ENCODE assay signal across 27 cellular contexts in genomic region chr13:96033220-96034015, GRCh38. TPM values are rescaled to one million over a fixed set of nuclear protein-coding genes. Genes with fewer than 3 reads are reported as not detected.
A peak's percentile ranks its signal among the peaks of the same experiment; 100 is the strongest.
DNase-seq lines count a peak whose midpoint lies in the region; ATAC-seq, FAIRE-seq and TF ChIP-seq lines count a peak whose summit lies in the region.
"Had no signal": no experiment of that assay in that cellular context is flagged by ENCODE, and none has a peak within 500 bp of the region (broad histone marks: within the 10 kb centered on the region; RNA-seq: fewer than 3 reads in every experiment).

No MANE protein-coding gene starts in this region.

- FAIRE-seq in H1 (lab: Jason Lieb, UNC) = no peak
- FAIRE-seq: A204.1, GM12878, HTR-8/SVneo had no signal

- peak; percentile 11 to 16 for ATAC-seq in upper lobe of left lung (ENCODE audit: low FRiP score in 2 of 2)
- ATAC-seq: GM23338, HCT116 had no signal

- intact Hi-C loops in mammary epithelial cell (cut with micrococcal nuclease) = no loop called here

- no peaks in the 10 kb centered on the region for H3K23me2 ChIP-seq in H1 (ENCODE audit: low read depth, low read length)

- peaks cover 17% of the 10 kb centered on the region; the same call in 1 of the 2 replicates for H3K79me1 ChIP-seq in H1 (ENCODE audit: low read depth, low read length)

- no peak overlapping the region for H2BK20ac ChIP-seq in H1 (ENCODE audit: low read length)

- TF ChIP-seq POLR2A in H1 (IDR thresholded peaks at IDR 0.05; ENCODE audit: control extremely low read depth in 1 of 2, low read depth in 2 of 2, low read length in 2 of 2) (no peak), upper lobe of left lung (IDR thresholded peaks at IDR 0.05) (no peak)

- TF ChIP-seq EP300 in H1 (IDR thresholded peaks at IDR 0.05; ENCODE audit: borderline replicate concordance in 1 of 2, low read depth in 2 of 2, low read length in 2 of 2) (no peak), upper lobe of left lung (IDR thresholded peaks at IDR 0.05) (no peak)

- H3K27me3 ChIP-seq in OCI-LY3 (ENCODE audit: low read depth, low read length) (no peaks in the 10 kb centered on the region), H1 (replicated peaks in 1 of 4; ENCODE audit: control insufficient read depth in 3 of 4, extremely low read depth in 1 of 4, insufficient read depth in 3 of 4, low read length in 3 of 4) (no peaks in the 10 kb centered on the region), osteoblast (ENCODE audit: insufficient read depth, low read length) (no peaks in the 10 kb centered on the region), upper lobe of left lung (no peaks in the 10 kb centered on the region), mammary epithelial cell (ENCODE audit: insufficient read depth, low read length) (no peaks in the 10 kb centered on the region)
- H3K27me3 ChIP-seq: BE2C had no signal

- peak overlapping the region; percentile 30; the same call in 1 of the 2 replicates for H2BK5ac ChIP-seq in H1 (ENCODE audit: low read depth, low read length)

- H3K36me3 ChIP-seq in OCI-LY3 (replicated peaks; ENCODE audit: low read depth, low read length) (peaks cover 17% of the 10 kb centered on the region), H1 (ENCODE audit: control insufficient read depth in 2 of 4, insufficient read depth in 4 of 4, low read length in 3 of 4) (peaks cover 0 to 3% (median 0%) of the 10 kb centered on the region in 4 experiments; a peak in 2 of 8 replicates), osteoblast (ENCODE audit: insufficient read depth, low read length) (no peaks in the 10 kb centered on the region), upper lobe of left lung (no peaks in the 10 kb centered on the region), mammary epithelial cell (ENCODE audit: insufficient read depth, low read length) (peaks cover 10% of the 10 kb centered on the region)
- H3K36me3 ChIP-seq: BE2C had no signal

- no peak overlapping the region for H4K91ac ChIP-seq in H1 (replicated peaks; ENCODE audit: insufficient read length, low read length)

- no peak overlapping the region for H2BK120ac ChIP-seq in H1 (replicated peaks; ENCODE audit: low read depth, low read length)

- no peak overlapping the region for H3K4me3 ChIP-seq in OCI-LY3 (ENCODE audit: low read length)
- no peak overlapping the region for H3K4me3 ChIP-seq in H1 (ENCODE audit: extremely low read depth in 1 of 4, insufficient read depth in 2 of 4, low read depth in 3 of 4, low read length in 4 of 4)
- H3K4me3 ChIP-seq in osteoblast (ENCODE audit: insufficient read depth, low read length) = no peak overlapping the region
- H3K4me3 ChIP-seq in upper lobe of left lung = no peak overlapping the region
- no peak overlapping the region for H3K4me3 ChIP-seq in mammary epithelial cell (replicated peaks in 1 of 3; ENCODE audit: insufficient read depth in 1 of 3, low read depth in 2 of 3, low read length in 3 of 3)
- H3K4me3 ChIP-seq: GM12878, GM23338 had no signal

- H3K56ac ChIP-seq in H1 (replicated peaks; ENCODE audit: insufficient read length, low read depth, low read length) = no peak overlapping the region

- dilution Hi-C loops in mammary epithelial cell (cut with HindIII; ENCODE audit: low sequenced_read_pairs) = no loop called here

- no peak for TF ChIP-seq CTCF in OCI-LY3 (IDR thresholded peaks at IDR 0.05; ENCODE audit: low read depth, low read length)
- no peak for TF ChIP-seq CTCF in H1 (IDR thresholded peaks at IDR 0.05; ENCODE audit: control extremely low read depth in 1 of 3, insufficient read depth in 1 of 3, low read depth in 1 of 3, low read length in 3 of 3)
- no peak for TF ChIP-seq CTCF in osteoblast (IDR thresholded peaks at IDR 0.05; ENCODE audit: extremely low read depth, low read depth, low read length)
- TF ChIP-seq CTCF in upper lobe of left lung (IDR thresholded peaks at IDR 0.05) = no peak
- TF ChIP-seq CTCF in mammary epithelial cell (conservative IDR thresholded peaks at IDR 0.05 in 1 of 2, IDR thresholded peaks at IDR 0.05 in 1 of 2; ENCODE audit: extremely low read depth in 1 of 2, insufficient read depth in 1 of 2, low read depth in 1 of 2, low read length in 2 of 2) = no peak

- H2AFZ ChIP-seq in OCI-LY3 (ENCODE audit: low read depth, low read length) (no peak overlapping the region), H1 (ENCODE audit: low read length) (no peak overlapping the region), osteoblast (ENCODE audit: low read length) (no peak overlapping the region), mammary epithelial cell (ENCODE audit: low read depth, low read length) (no peak overlapping the region)
- H2AFZ ChIP-seq: GM23338 had no signal

- no peak overlapping the region for H3K23ac ChIP-seq in H1 (ENCODE audit: insufficient read length)

- H2AK5ac ChIP-seq in H1 (ENCODE audit: low read depth, low read length) = no peak overlapping the region

- WGBS in H1 (ENCODE audit: extremely low coverage in 1 of 2, insufficient coverage in 1 of 2, insufficient read length in 1 of 2, insufficient replicate concordance in 2 of 2, low coverage in 1 of 2, low lambda C conversion rate in 2 of 2, missing lambda C conversion rate in 1 of 2), 2 experiments = 80% methylated on average over 12 of the region's 12 CpGs; no CpG with 5 or more reads in 1 of the 2 experiments
- 95 to 99% methylated on average over 9 to 12 of the region's 12 CpGs for WGBS in upper lobe of left lung, 2 donors
- WGBS in mammary epithelial cell (ENCODE audit: low coverage, missing lambda C conversion rate) = 100% methylated on average over 5 of the region's 12 CpGs

- DNase-seq in H1 (ENCODE audit: low read depth in 1 of 2, low spot score in 2 of 2) (no peak), osteoblast (ENCODE audit: insufficient read length, low spot score, missing footprints) (peak; percentile 14), upper lobe of left lung (peak in 1 of 2 donors; percentile 27), hepatic stellate cell (ENCODE audit: low spot score) (no peak), NCI-H345 (lab: John Stamatoyannopoulos, UW) (no peak), mammary epithelial cell (no peak)
- no peak for DNase-seq in activated CD8-positive, alpha-beta memory T cell treated with anti-CD3 and anti-CD28 coated beads, Interleukin-2, amount 50 U/mL, for 4 hours
- DNase-seq: ACHN; BE2C; C1 segment of cervical spinal cord; CD4-positive, CD25-positive, alpha-beta regulatory T cell; CD8-positive, alpha-beta memory T cell; COR-L47; DMS 273 treated with DMSO at 0.1 percent for 48 hours; DMS53; DND-41; EL; H7; HFFc6; IMR-90 had no signal

- no peak overlapping the region for H3K4ac ChIP-seq in H1 (replicated peaks; ENCODE audit: insufficient read length, low read depth, low read length)

- CTCF ChIA-PET in H1 (lab: Charles Lee; ENCODE audit: partially characterized antibody) = interaction anchor here (0.6 to 2.4 kb wide), 7 partner anchors 11 to 491 kb away, joined by 3 to 10 read pairs (median 4); partner anchors contain the start of gene UGGT2
- CTCF ChIA-PET in mammary epithelial cell (lab: Charles Lee; ENCODE audit: low non-redundant PET) = no interaction called here

- H3K79me2 ChIP-seq in OCI-LY3 (ENCODE audit: low read length) (peaks cover 52% of the 10 kb centered on the region), H1 (ENCODE audit: control insufficient read depth in 1 of 2, insufficient read depth in 2 of 2, low read length in 2 of 2) (peaks cover 0 to 66% of the 10 kb centered on the region in 2 experiments; a peak in 2 of 4 replicates), osteoblast (ENCODE audit: insufficient read depth, low read length) (peaks cover 59% of the 10 kb centered on the region), mammary epithelial cell (ENCODE audit: insufficient read depth, low read length) (peaks cover 64% of the 10 kb centered on the region)

- H2BK12ac ChIP-seq in H1 (ENCODE audit: low read depth, low read length) = no peak overlapping the region

- no peak overlapping the region for H3K18ac ChIP-seq in H1 (ENCODE audit: extremely low read depth, low read length)

- H3K27ac ChIP-seq in OCI-LY3 (ENCODE audit: low read length) = no peak overlapping the region
- H3K27ac ChIP-seq in H1 (ENCODE audit: low read depth, low read length) = no peak overlapping the region
- H3K27ac ChIP-seq in osteoblast (ENCODE audit: low read depth, low read length) = no peak overlapping the region
- no peak overlapping the region for H3K27ac ChIP-seq in upper lobe of left lung
- no peak overlapping the region for H3K27ac ChIP-seq in mammary epithelial cell (ENCODE audit: insufficient read depth, low read depth, low read length)

- H3K4me1 ChIP-seq in OCI-LY3 (ENCODE audit: low read length) (peaks cover 12% of the 10 kb centered on the region), H1 (replicated peaks in 1 of 4; ENCODE audit: control insufficient read depth in 3 of 4, insufficient read depth in 4 of 4, low read length in 3 of 4) (peaks cover 0 to 14% (median 2%) of the 10 kb centered on the region in 4 experiments; a peak in 1 of 7 replicates), osteoblast (ENCODE audit: insufficient read depth, low read length) (no peaks in the 10 kb centered on the region), upper lobe of left lung (no peaks in the 10 kb centered on the region), mammary epithelial cell (ENCODE audit: insufficient read depth, low read length) (no peaks in the 10 kb centered on the region)
- H3K4me1 ChIP-seq: BE2C had no signal

- BruUV-seq in mammary epithelial cell (replicated peaks; lab: Mats Ljungman, UMichigan) = no TSS peak

- POLR2A ChIA-PET in H1 (lab: Charles Lee; ENCODE audit: partially characterized antibody) = interaction anchor here (1.1 to 2.2 kb wide), 3 partner anchors 9 to 20 kb away, joined by 3 to 13 read pairs (median 7); partner anchors contain the start of gene UGGT2

- H3K9me3 ChIP-seq in OCI-LY3 (ENCODE audit: insufficient read depth, low read length) = no peaks in the 10 kb centered on the region
- H3K9me3 ChIP-seq in H1 (ENCODE audit: insufficient read depth in 2 of 2, low read depth in 1 of 2, low read length in 1 of 2) = no peaks in the 10 kb centered on the region
- H3K9me3 ChIP-seq in osteoblast (ENCODE audit: low read depth, low read length) = no peaks in the 10 kb centered on the region
- no peaks in the 10 kb centered on the region for H3K9me3 ChIP-seq in upper lobe of left lung
- H3K9me3 ChIP-seq in mammary epithelial cell (replicated peaks; ENCODE audit: insufficient read depth, low read length) = no peaks in the 10 kb centered on the region
- H3K9me3 ChIP-seq: BE2C had no signal

- H4K8ac ChIP-seq in H1 (ENCODE audit: extremely low read depth, insufficient read depth, low read length) = no peak overlapping the region

- in situ Hi-C loops in mammary epithelial cell (cut with MboI; ENCODE audit: low sequenced_read_pairs in 2 of 2) = loop anchor here in 1 of 2 donors (25.0 kb wide), 1 partner anchor 779 kb away; no protein-coding TSS in a partner anchor

- H3K4me2 ChIP-seq in OCI-LY3 (ENCODE audit: low read length) (peak overlapping the region; percentile 34; the same call in 1 of the 2 replicates), H1 (ENCODE audit: insufficient read depth in 1 of 2, low read depth in 2 of 2, low read length in 2 of 2) (no peak overlapping the region), osteoblast (ENCODE audit: insufficient read depth, low read length) (no peak overlapping the region), mammary epithelial cell (ENCODE audit: insufficient read depth, low read depth, low read length) (no peak overlapping the region)
- H3K4me2 ChIP-seq: GM23338 had no signal

- H4K20me1 ChIP-seq in OCI-LY3 (ENCODE audit: insufficient read depth, low read length) = peaks cover 16% of the 10 kb centered on the region
- H4K20me1 ChIP-seq in H1 (replicated peaks in 1 of 2; ENCODE audit: control insufficient read depth in 1 of 2, insufficient read depth in 2 of 2, low read length in 2 of 2) = peaks cover 2 to 14% of the 10 kb centered on the region in 2 experiments
- H4K20me1 ChIP-seq in osteoblast (ENCODE audit: insufficient read depth, low read length) = peaks cover 10% of the 10 kb centered on the region
- no peaks in the 10 kb centered on the region for H4K20me1 ChIP-seq in mammary epithelial cell (ENCODE audit: insufficient read depth, low read length)

- H2BK15ac ChIP-seq in H1 (ENCODE audit: low read length) = no peak overlapping the region

- no peak overlapping the region for H4K5ac ChIP-seq in H1 (ENCODE audit: insufficient read length, low read depth, low read length)

- no peak for TF ChIP-seq RAD21 in H1 (IDR thresholded peaks at IDR 0.05 in 1 of 2, conservative IDR thresholded peaks at IDR 0.05 in 1 of 2; ENCODE audit: low read depth in 2 of 2, low read length in 2 of 2)

- H3K9ac ChIP-seq in OCI-LY3 (ENCODE audit: low read length) (no peak overlapping the region), H1 (replicated peaks in 1 of 4; ENCODE audit: extremely low read depth in 1 of 4, low read depth in 3 of 4, low read length in 3 of 4) (no peak overlapping the region), mammary epithelial cell (ENCODE audit: insufficient read depth, low read length) (no peak overlapping the region)

- no peak overlapping the region for H3K14ac ChIP-seq in H1 (ENCODE audit: insufficient read length)

RNA-seq across cellular contexts. Expression of gene UGGT2, which starts 19.8 kb away (rescaled TPM):
- total RNA-seq in H1 (2021; fragmentation: NEBNext Ultra II Directional; extraction: Animal tissue kit (Norgen Biotek cat#: 25700)) = 21.9 and 25.1 TPM in 2 replicates
- polyA plus RNA-seq in H1 (2011; rRNA removed) = 5.9 and 6.0 TPM in 2 replicates
- polyA plus RNA-seq in H1 (2011; cell fraction: cytosol; rRNA removed) = 10.1 TPM
- 31.8 TPM for polyA plus RNA-seq in H1 (2011; cell fraction: nucleus; rRNA removed)
- 7.6 to 11.5 TPM (median 8.7 TPM) in 4 replicates for polyA plus RNA-seq in H1 (2012, experiment 1 of 2)
- polyA plus RNA-seq in H1 (2012, experiment 2 of 2) = 2.2 TPM
- 29.1 TPM for polyA plus RNA-seq in H1 (2013, experiment 1 of 2)
- 28.5 TPM for polyA plus RNA-seq in H1 (2013, experiment 2 of 2)
- polyA minus RNA-seq in H1 (2011; rRNA and poly(A)+ RNA removed) = 19.4 and 26.4 TPM in 2 replicates
- 14.2 TPM for polyA minus RNA-seq in H1 (2011; cell fraction: cytosol; rRNA and poly(A)+ RNA removed)
- 163 TPM for polyA minus RNA-seq in H1 (2011; cell fraction: nucleus; rRNA and poly(A)+ RNA removed)
- total RNA-seq in osteoblast = 75.4 and 78.2 TPM in 2 replicates
- total RNA-seq in upper lobe of left lung = 10 to 100 TPM; 13.0 to 44.8 (median 18.5) TPM
- 10 to 100 TPM; 27.3 to 53.5 TPM for total RNA-seq in mammary epithelial cell
- 9.1 TPM for polyA plus RNA-seq in mammary epithelial cell
- 16.0 TPM for polyA minus RNA-seq in mammary epithelial cell
- polyA plus RNA-seq: CD8-positive, alpha-beta memory T cell had no signal

RNA-seq across cellular contexts. Expression of gene HS6ST3, which starts 56.5 kb away (rescaled TPM):
- 1.2 TPM in 2 replicates for total RNA-seq in H1 (2021; fragmentation: NEBNext Ultra II Directional; extraction: Animal tissue kit (Norgen Biotek cat#: 25700))
- polyA plus RNA-seq in H1 (2011; rRNA removed) (0.39 and 0.45 TPM in 2 replicates), mammary epithelial cell (0.01 TPM)
- polyA plus RNA-seq in H1 (2011; cell fraction: cytosol; rRNA removed) = 0.49 TPM
- 1.3 TPM for polyA plus RNA-seq in H1 (2011; cell fraction: nucleus; rRNA removed)
- polyA plus RNA-seq in H1 (2012, experiment 1 of 2) = 0.58 to 1.0 TPM (median 0.75 TPM) in 4 replicates
- 0.05 TPM for polyA plus RNA-seq in H1 (2012, experiment 2 of 2)
- polyA plus RNA-seq in H1 (2013, experiment 1 of 2) = 0.89 TPM
- polyA plus RNA-seq in H1 (2013, experiment 2 of 2) = 0.94 TPM
- 2.0 and 2.5 TPM in 2 replicates for polyA minus RNA-seq in H1 (2011; rRNA and poly(A)+ RNA removed)
- polyA minus RNA-seq in H1 (2011; cell fraction: cytosol; rRNA and poly(A)+ RNA removed) = 1.0 TPM
- 3.1 TPM for polyA minus RNA-seq in H1 (2011; cell fraction: nucleus; rRNA and poly(A)+ RNA removed)
- total RNA-seq in osteoblast (under 0.01 TPM in 1 of 2 replicates, not detected in the other), upper lobe of left lung (1 to 10 TPM in 1 of 6 donors, under 1 TPM in 4, not detected in 1; 0.03 to 1.0 (median 0.22) TPM), mammary epithelial cell (under 1 TPM in 1 of 2 donors, not detected in 1; 0.05 TPM)
- polyA minus RNA-seq in mammary epithelial cell = not detected
- total RNA-seq: CD4-positive, CD25-positive, alpha-beta regulatory T cell; CD8-positive, alpha-beta memory T cell; G401; GM12878; HFFc6; IMR-90 had no signal
- polyA plus RNA-seq: CD4-positive, CD25-positive, alpha-beta regulatory T cell; CD8-positive, alpha-beta memory T cell; IMR-90 had no signal
